In the genomic region with DNA sequence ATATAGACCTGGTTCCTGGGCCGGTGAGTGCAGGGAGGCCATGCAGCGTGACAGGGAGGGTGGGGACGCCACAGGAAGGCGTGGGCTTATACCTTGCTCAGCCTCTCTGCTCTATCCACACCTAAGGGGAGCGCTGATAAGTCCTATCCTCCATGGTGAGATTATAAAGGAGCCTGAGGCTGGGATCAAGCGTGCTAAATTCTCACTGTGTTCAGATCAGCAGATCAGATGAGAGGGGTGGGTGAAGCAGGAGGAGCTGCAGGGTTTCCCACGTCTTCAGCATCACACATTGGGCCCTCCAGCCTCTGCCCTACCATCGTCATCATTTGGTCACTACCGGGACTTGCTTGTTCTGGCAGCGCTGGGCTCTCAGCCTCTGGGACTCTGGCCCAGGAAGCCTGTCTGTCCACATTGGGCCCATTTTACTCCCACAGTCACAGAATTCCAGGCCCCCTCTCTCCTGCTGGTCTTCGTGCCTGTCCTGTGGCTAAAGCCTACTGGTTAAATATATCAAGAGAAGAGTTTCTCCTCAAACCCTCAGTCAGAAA, we compare ENCODE assay signal across 14 cellular contexts. TPM values are rescaled to one million over a fixed set of nuclear protein-coding genes. Genes with fewer than 3 reads are reported as not detected.
DNase-seq lines count a peak whose midpoint lies in the region; ATAC-seq and TF ChIP-seq lines count a peak whose summit lies in the region.
"Had no signal": no experiment of that assay in that cellular context is flagged by ENCODE, and none has a peak within 500 bp of the region (broad histone marks: within the 10 kb centered on the region; RNA-seq: fewer than 3 reads in every experiment).

No MANE protein-coding gene starts in this region.

- H3K4me1 ChIP-seq in smooth muscle cell (ENCODE audit: low read depth), result no peaks in the 10 kb centered on the region

- H3K9me3 ChIP-seq in smooth muscle cell (replicated peaks; ENCODE audit: low read depth), result peaks cover 3% of the 10 kb centered on the region

- no peaks in the 10 kb centered on the region for H3K36me3 Mint-ChIP-seq in stimulated activated naive B cell treated with anti-CD40 and anti-IgM and Interleukin-4, amounts not matched to agents 10 μg/mL and 1 μg/mL and 100 μg/mL, for 72 hours

- in situ Hi-C loops in brain microvascular endothelial cell (cut with HindIII; ENCODE audit: low pct_ligation_motif_present, low sequenced_read_pairs), result no loop called here

- WGBS in smooth muscle cell (ENCODE audit: low lambda C conversion rate), result 67% methylated on average over 11 of the region's 11 CpGs

- no peaks in the 10 kb centered on the region for H3K36me3 ChIP-seq in brain microvascular endothelial cell (replicated peaks)
- no peaks in the 10 kb centered on the region for H3K36me3 ChIP-seq in smooth muscle cell (ENCODE audit: low read depth)
- H3K36me3 ChIP-seq: BLaER1 treated with 17β-estradiol and CSF1 and Interleukin-3, amounts not matched to agents 10 nM and 100 nM had no signal

- peak; percentile 82 for DNase-seq in HK-2 (ENCODE audit: unreplicated experiment)
- peak; percentile 42 for DNase-seq in brain microvascular endothelial cell
- peak; percentile 11 for DNase-seq in fibroblast of the aortic adventitia (ENCODE audit: low read depth)
- no peak for DNase-seq in smooth muscle cell (lab: John Stamatoyannopoulos, UW; ENCODE audit: unreplicated experiment)
- no peak for DNase-seq in SW 1271 (lab: John Stamatoyannopoulos, UW)
- DNase-seq in SKM-1 (lab: John Stamatoyannopoulos, UW; ENCODE audit: unreplicated experiment), result no peak
- no peak for DNase-seq in stimulated activated naive B cell treated with anti-CD40 and anti-IgM and Interleukin-4, amounts not matched to agents 10 μg/mL and 1 μg/mL and 100 μg/mL, for 72 hours
- DNase-seq in H4 (ENCODE audit: low spot score), result no peak
- DNase-seq: ACHN; CD4-positive, alpha-beta T cell; DMS79; HCEC 1CT; HFFc6 had no signal

- no peak overlapping the region for H2AFZ ChIP-seq in smooth muscle cell (ENCODE audit: low read depth)

- H3K4me3 Mint-ChIP-seq in stimulated activated naive B cell treated with anti-CD40 and anti-IgM and Interleukin-4, amounts not matched to agents 10 μg/mL and 1 μg/mL and 100 μg/mL, for 72 hours, result no peak overlapping the region
- H3K4me3 Mint-ChIP-seq: CD4-positive, alpha-beta T cell; HFFc6 had no signal

- H3K4me3 ChIP-seq in brain microvascular endothelial cell (ENCODE audit: low read depth, low read length), result no peak overlapping the region
- H3K4me3 ChIP-seq in fibroblast of the aortic adventitia (ENCODE audit: low read depth, low read length), result no peak overlapping the region
- H3K4me3 ChIP-seq in smooth muscle cell, result no peak overlapping the region
- H3K4me3 ChIP-seq: BLaER1 treated with 17β-estradiol and CSF1 and Interleukin-3, amounts not matched to agents 10 nM and 100 nM had no signal

- H3F3A ChIP-seq in smooth muscle cell (ENCODE audit: low read depth), result no peaks in the 10 kb centered on the region

- no peak overlapping the region for H3K27ac Mint-ChIP-seq in stimulated activated naive B cell treated with anti-CD40 and anti-IgM and Interleukin-4, amounts not matched to agents 10 μg/mL and 1 μg/mL and 100 μg/mL, for 72 hours
- H3K27ac Mint-ChIP-seq: CD4-positive, alpha-beta T cell; HFFc6 had no signal

- peaks cover 5 to 10% of the 10 kb centered on the region in 2 donors for H3K27me3 Mint-ChIP-seq in stimulated activated naive B cell treated with anti-CD40 and anti-IgM and Interleukin-4, amounts not matched to agents 10 μg/mL and 1 μg/mL and 100 μg/mL, for 72 hours
- H3K27me3 Mint-ChIP-seq: CD4-positive, alpha-beta T cell had no signal

- no peaks in the 10 kb centered on the region for H4K20me1 ChIP-seq in smooth muscle cell (ENCODE audit: low read depth)
- H4K20me1 ChIP-seq: BLaER1 treated with 17β-estradiol and CSF1 and Interleukin-3, amounts not matched to agents 10 nM and 100 nM had no signal

- no peak for ATAC-seq in stimulated activated naive B cell treated with anti-CD40 and anti-IgM and Interleukin-4, amounts not matched to agents 10 μg/mL and 1 μg/mL and 100 μg/mL, for 72 hours (replicated peaks)

- no peaks in the 10 kb centered on the region for H3K4me1 Mint-ChIP-seq in stimulated activated naive B cell treated with anti-CD40 and anti-IgM and Interleukin-4, amounts not matched to agents 10 μg/mL and 1 μg/mL and 100 μg/mL, for 72 hours

- H3K9me3 Mint-ChIP-seq in stimulated activated naive B cell treated with anti-CD40 and anti-IgM and Interleukin-4, amounts not matched to agents 10 μg/mL and 1 μg/mL and 100 μg/mL, for 72 hours, result peaks cover 0 to 9% of the 10 kb centered on the region in 2 donors

- peak overlapping the region; percentile 15 for H3K9ac ChIP-seq in smooth muscle cell (ENCODE audit: low read depth)
- H3K9ac ChIP-seq: BLaER1 treated with 17β-estradiol and CSF1 and Interleukin-3, amounts not matched to agents 10 nM and 100 nM had no signal

- no peak for TF ChIP-seq CTCF in brain microvascular endothelial cell (IDR thresholded peaks at IDR 0.05; ENCODE audit: low read depth, low read length, missing control alignments)
- TF ChIP-seq CTCF in fibroblast of the aortic adventitia (IDR thresholded peaks at IDR 0.05; ENCODE audit: insufficient read depth, low read length), result no peak
- no peak for TF ChIP-seq CTCF in smooth muscle cell (IDR thresholded peaks at IDR 0.05; ENCODE audit: borderline replicate concordance, insufficient read depth, poor library complexity, severe bottlenecking)

- H3K4me2 ChIP-seq in smooth muscle cell, result no peak overlapping the region
- H3K4me2 ChIP-seq: BLaER1 treated with 17β-estradiol and CSF1 and Interleukin-3, amounts not matched to agents 10 nM and 100 nM had no signal

- H3K27me3 ChIP-seq in brain microvascular endothelial cell (replicated peaks) (no peaks in the 10 kb centered on the region), smooth muscle cell (ENCODE audit: low read depth) (no peaks in the 10 kb centered on the region)
- H3K27me3 ChIP-seq: BLaER1 treated with 17β-estradiol and CSF1 and Interleukin-3, amounts not matched to agents 10 nM and 100 nM had no signal

- H3K27ac ChIP-seq in brain microvascular endothelial cell (peak overlapping the region; percentile 65), smooth muscle cell (ENCODE audit: low read depth) (peak overlapping the region; percentile 50)
- H3K27ac ChIP-seq: BLaER1 treated with 17β-estradiol and CSF1 and Interleukin-3, amounts not matched to agents 10 nM and 100 nM had no signal

- H3K79me2 ChIP-seq in smooth muscle cell (ENCODE audit: low read depth), result no peaks in the 10 kb centered on the region

RNA-seq across cellular contexts. Expression of a gene that starts 29.1 kb away (rescaled TPM):
- total RNA-seq in fibroblast of the aortic adventitia (ENCODE audit: low replicate concordance), result 6.1 and 12.7 TPM in 2 replicates
- 5.6 and 7.1 TPM in 2 replicates for total RNA-seq in smooth muscle cell
- 0.11 and 2.0 TPM in 2 replicates for polyA plus RNA-seq in smooth muscle cell
- total RNA-seq in H4 (2014; rRNA removed; shearing (Covaris generic)), result 2.1 and 3.1 TPM in 2 replicates
- total RNA-seq: CD4-positive, alpha-beta T cell had no signal

Comparison
In these comparisons a context has a peak if more than half of its experiments do, and no peak if none do; other contexts are left out.
1. DNase-seq: peak in HK-2 (single experiment), brain microvascular endothelial cell (single experiment) and fibroblast of the aortic adventitia (single experiment); none in smooth muscle cell (single experiment), SW 1271 (0 of 2), SKM-1 (single experiment), stimulated activated naive B cell treated with anti-CD40 and anti-IgM and Interleukin-4, amounts not matched to agents 10 μg/mL and 1 μg/mL and 100 μg/mL, for 72 hours (single experiment) and H4 (single experiment).